19 cellular contexts compared by ENCODE assay signal in genomic region chr1:174828264-174828663, GRCh38.
A peak's percentile ranks its signal among the peaks of the same experiment; 100 is the strongest.
DNase-seq lines count a peak whose midpoint lies in the region; ATAC-seq, FAIRE-seq and TF ChIP-seq lines count a peak whose summit lies in the region.
"Had no signal": no experiment of that assay in that cellular context is flagged by ENCODE, and none has a peak within 500 bp of the region (broad histone marks: within the 10 kb centered on the region; RNA-seq: fewer than 3 reads in every experiment).

No MANE protein-coding gene starts in this region.

- H3K36me3 ChIP-seq in KMS-11 (ENCODE audit: insufficient read depth): no peaks in the 10 kb centered on the region
- H3K36me3 ChIP-seq in keratinocyte (ENCODE audit: control insufficient read depth in 2 of 2, extremely low read depth in 1 of 2, insufficient read depth in 2 of 2, low read length in 2 of 2): no peaks in the 10 kb centered on the region

- dilution Hi-C loops in keratinocyte (cut with MboI; ENCODE audit: extremely low pct_ligation_motif_present, low sequenced_read_pairs): no loop called here

- H3K4me3 ChIP-seq in KMS-11 (IDR thresholded peaks at IDR 0.05; ENCODE audit: insufficient read depth, low read depth, low read length) (no peak overlapping the region), epithelial cell of esophagus (ENCODE audit: low read length) (no peak overlapping the region), keratinocyte (ENCODE audit: control insufficient read depth in 2 of 3, extremely low read depth in 1 of 3, insufficient read depth in 2 of 3, low read depth in 1 of 3, low read length in 3 of 3) (no peak overlapping the region)
- H3K4me3 ChIP-seq: A549, BLaER1 had no signal

- H3K27ac ChIP-seq in KMS-11 (peak overlapping the region; percentile 80; the same call in 1 of the 2 replicates), keratinocyte (ENCODE audit: control insufficient read depth, insufficient read depth, low read length) (peak overlapping the region; percentile 4)
- H3K27ac ChIP-seq: A549, BLaER1 had no signal

- no peaks in the 10 kb centered on the region for H3K9me3 Mint-ChIP-seq in stimulated activated naive B cell treated with anti-CD40 and anti-IgM and Interleukin-4, amounts not matched to agents 10 μg/mL and 1 μg/mL and 100 μg/mL, for 72 hours
- H3K9me3 Mint-ChIP-seq: CD8-positive, alpha-beta memory T cell; HFFc6 had no signal

- H3K4me2 ChIP-seq in KMS-11 (peak overlapping the region; percentile 72), keratinocyte (ENCODE audit: control insufficient read depth, extremely low read depth, insufficient read depth, low read depth, low read length) (no peak overlapping the region)
- H3K4me2 ChIP-seq: A549, BLaER1 had no signal

- no peak overlapping the region for H3K4me3 Mint-ChIP-seq in stimulated activated naive B cell treated with anti-CD40 and anti-IgM and Interleukin-4, amounts not matched to agents 10 μg/mL and 1 μg/mL and 100 μg/mL, for 72 hours
- H3K4me3 Mint-ChIP-seq: CD8-positive, alpha-beta memory T cell; HFFc6 had no signal

- TF ChIP-seq CTCF in KMS-11 (conservative IDR thresholded peaks at IDR 0.05; ENCODE audit: low read depth, low read length): no peak
- TF ChIP-seq CTCF in epithelial cell of esophagus (IDR thresholded peaks at IDR 0.05; ENCODE audit: insufficient read depth, low read depth, low read length, missing control alignments): no peak
- TF ChIP-seq CTCF in keratinocyte (optimal IDR thresholded peaks at IDR 0.05 in 1 of 3, IDR thresholded peaks at IDR 0.05 in 1 of 3, conservative IDR thresholded peaks at IDR 0.05 in 1 of 3; ENCODE audit: extremely low read depth in 1 of 3, insufficient read depth in 2 of 3, low read length in 3 of 3): no peak

- H3K27me3 ChIP-seq in KMS-11 (ENCODE audit: insufficient read depth, low read depth) (no peaks in the 10 kb centered on the region), keratinocyte (ENCODE audit: control insufficient read depth, extremely low read depth, insufficient read depth, low read length) (no peaks in the 10 kb centered on the region)
- H3K27me3 ChIP-seq: BLaER1 had no signal

- H3K27me3 Mint-ChIP-seq in stimulated activated naive B cell treated with anti-CD40 and anti-IgM and Interleukin-4, amounts not matched to agents 10 μg/mL and 1 μg/mL and 100 μg/mL, for 72 hours: no peaks in the 10 kb centered on the region
- H3K27me3 Mint-ChIP-seq: CD8-positive, alpha-beta memory T cell had no signal

- peaks cover 69% of the 10 kb centered on the region for H3K4me1 ChIP-seq in KMS-11 (ENCODE audit: low read depth, poor library complexity, severe bottlenecking)
- peaks cover 10% of the 10 kb centered on the region for H3K4me1 ChIP-seq in keratinocyte (ENCODE audit: control insufficient read depth, extremely low read depth, insufficient read depth, low read length)
- H3K4me1 ChIP-seq: A549, BLaER1 had no signal

- no peak overlapping the region for H3K27ac Mint-ChIP-seq in stimulated activated naive B cell treated with anti-CD40 and anti-IgM and Interleukin-4, amounts not matched to agents 10 μg/mL and 1 μg/mL and 100 μg/mL, for 72 hours
- H3K27ac Mint-ChIP-seq: CD8-positive, alpha-beta memory T cell; HFFc6 had no signal

- peak; percentile 50 for DNase-seq in G401 (ENCODE audit: low spot score)
- peak; percentile 44 for DNase-seq in epithelial cell of esophagus (ENCODE audit: low read depth)
- DNase-seq in keratinocyte (ENCODE audit: low read depth, low spot score): no peak
- DNase-seq in T-helper 9 cell: no peak
- DNase-seq in GF-D8 (lab: John Stamatoyannopoulos, UW): no peak
- DNase-seq in stimulated activated naive B cell treated with anti-CD40 and anti-IgM and Interleukin-4, amounts not matched to agents 10 μg/mL and 1 μg/mL and 100 μg/mL, for 72 hours: no peak
- DNase-seq: AML-193; CD8-positive, alpha-beta memory T cell; DMS79; HCEC 1CT; HFFc6 had no signal

- H3K36me3 Mint-ChIP-seq in stimulated activated naive B cell treated with anti-CD40 and anti-IgM and Interleukin-4, amounts not matched to agents 10 μg/mL and 1 μg/mL and 100 μg/mL, for 72 hours: peaks cover 0 to 38% of the 10 kb centered on the region in 2 donors

- FAIRE-seq in keratinocyte (lab: Jason Lieb, UNC): peak; percentile 68
- FAIRE-seq: A549, G401.6, GM19239, H1, HepG2, HTR-8/SVneo had no signal

- H3K9me3 ChIP-seq in keratinocyte (ENCODE audit: control insufficient read depth, low read depth, low read length): no peaks in the 10 kb centered on the region
- H3K9me3 ChIP-seq: A549 had no signal

- no peaks in the 10 kb centered on the region for H3K79me2 ChIP-seq in KMS-11 (ENCODE audit: insufficient read depth, low read depth)
- H3K79me2 ChIP-seq in keratinocyte (ENCODE audit: control insufficient read depth, insufficient read depth, low read length): no peaks in the 10 kb centered on the region

- ATAC-seq in stimulated activated naive B cell treated with anti-CD40 and anti-IgM and Interleukin-4, amounts not matched to agents 10 μg/mL and 1 μg/mL and 100 μg/mL, for 72 hours (replicated peaks): no peak
- ATAC-seq: A549, HepG2 had no signal

- in situ Hi-C loops in G401 (cut with HindIII; ENCODE audit: low sequenced_read_pairs): no loop called here

- H3K9ac ChIP-seq in KMS-11 (no peak overlapping the region), keratinocyte (ENCODE audit: control insufficient read depth, extremely low read depth, insufficient read depth, low read length) (no peak overlapping the region)
- H3K9ac ChIP-seq: BLaER1 had no signal

- H3K4me1 Mint-ChIP-seq in stimulated activated naive B cell treated with anti-CD40 and anti-IgM and Interleukin-4, amounts not matched to agents 10 μg/mL and 1 μg/mL and 100 μg/mL, for 72 hours: peaks cover 4 to 12% of the 10 kb centered on the region in 2 donors

- H2AFZ ChIP-seq in KMS-11 (ENCODE audit: low read depth) (no peak overlapping the region), keratinocyte (ENCODE audit: control insufficient read depth, low read length) (no peak overlapping the region)

- H4K20me1 ChIP-seq in KMS-11 (ENCODE audit: insufficient read depth): no peaks in the 10 kb centered on the region
- H4K20me1 ChIP-seq in keratinocyte (ENCODE audit: control insufficient read depth, extremely low read depth, insufficient read depth, low read length): no peaks in the 10 kb centered on the region
- H4K20me1 ChIP-seq: BLaER1 had no signal

- H3K9me1 ChIP-seq in keratinocyte (ENCODE audit: control insufficient read depth, extremely low read depth, insufficient read depth, low read length): no peaks in the 10 kb centered on the region

Comparison
In these comparisons a context has a peak if more than half of its experiments do, and no peak if none do; other contexts are left out.
1. DNase-seq: peak in G401 (single experiment) and epithelial cell of esophagus (single experiment); none in keratinocyte (single experiment), T-helper 9 cell (single experiment), GF-D8 (single experiment) and stimulated activated naive B cell treated with anti-CD40 and anti-IgM and Interleukin-4, amounts not matched to agents 10 μg/mL and 1 μg/mL and 100 μg/mL, for 72 hours (single experiment).